Comparison of ENCODE assay signal across 10 cellular contexts in genomic region chr14:69547701-69548348, GRCh38. TPM values are rescaled to one million over a fixed set of nuclear protein-coding genes. Genes with fewer than 3 reads are reported as not detected.
DNase-seq lines count a peak whose midpoint lies in the region; ATAC-seq and TF ChIP-seq lines count a peak whose summit lies in the region.
"Had no signal": no experiment of that assay in that cellular context is flagged by ENCODE, and none has a peak within 500 bp of the region (broad histone marks: within the 10 kb centered on the region; RNA-seq: fewer than 3 reads in every experiment).

No MANE protein-coding gene starts in this region.

- peak; percentile 33 to 88 (median 79); a peak in 5 of 6 replicates for TF ChIP-seq CTCF in HCT116 (IDR thresholded peaks at IDR 0.05 in 2 of 3, conservative IDR thresholded peaks at IDR 0.05 in 1 of 3; ENCODE audit: borderline replicate concordance in 1 of 3, insufficient read depth in 1 of 3, low read depth in 2 of 3, low read length in 2 of 3)
- TF ChIP-seq CTCF in testis (IDR thresholded peaks at IDR 0.05): peak in 2 of 3 experiments; percentile 45 to 64

- no peak overlapping the region for H3K9ac ChIP-seq in HCT116 (ENCODE audit: low read length)

- H3K9me3 ChIP-seq in HCT116 (ENCODE audit: control insufficient read depth in 1 of 2, insufficient read depth in 1 of 2, low read depth in 1 of 2, low read length in 2 of 2) (no peaks in the 10 kb centered on the region), testis (no peaks in the 10 kb centered on the region)

- ATAC-seq in HCT116 (peak; percentile 87), HG02970 (IDR thresholded peaks at IDR 0.05; ENCODE audit: low FRiP score, unreplicated experiment) (no peak), GM21367 (IDR thresholded peaks at IDR 0.05; ENCODE audit: unreplicated experiment) (no peak)
- peak; percentile 33 for ATAC-seq in activated naive CD8-positive, alpha-beta T cell treated with anti-CD3 and anti-CD28 coated beads, Interleukin-2, amount 50 U/mL, for 24 hours

- H3K4me3 Mint-ChIP-seq in activated naive CD8-positive, alpha-beta T cell treated with anti-CD3 and anti-CD28 coated beads, Interleukin-2, amount 50 U/mL, for 24 hours: no peak overlapping the region
- H3K4me3 Mint-ChIP-seq: central memory CD8-positive, alpha-beta T cell; stimulated activated naive B cell treated with anti-CD40 and anti-IgM and Interleukin-4, amounts not matched to agents 10 μg/mL and 1 μg/mL and 100 μg/mL, for 72 hours had no signal

- TF ChIP-seq POLR2A in HCT116 (IDR thresholded peaks at IDR 0.05; ENCODE audit: borderline replicate concordance, extremely low read depth, insufficient read depth, insufficient read length): no peak
- TF ChIP-seq POLR2A in testis (IDR thresholded peaks at IDR 0.05): no peak

- peaks cover 52% of the 10 kb centered on the region for H3K27me3 Mint-ChIP-seq in activated naive CD8-positive, alpha-beta T cell treated with anti-CD3 and anti-CD28 coated beads, Interleukin-2, amount 50 U/mL, for 24 hours

- no peaks in the 10 kb centered on the region for H4K20me1 ChIP-seq in HCT116 (ENCODE audit: insufficient read depth)

- no peak overlapping the region for H3K4me3 ChIP-seq in HCT116 (replicated peaks in 1 of 2; ENCODE audit: low read depth in 1 of 2, low read length in 2 of 2)
- peak overlapping the region; percentile 40 for H3K4me3 ChIP-seq in iPS-11a (ENCODE audit: low read depth, low read length)
- H3K4me3 ChIP-seq in testis: peak overlapping the region in 1 of 2 donors; percentile 48

- RAD21 ChIA-PET in HCT116 (lab: Charles Lee; ENCODE audit: low non-redundant PET in 1 of 2, low total read pairs in 2 of 2, uncharacterized antibody in 2 of 2, unreplicated experiment in 2 of 2): interaction anchor here in 1 of 2 experiments (1.1 kb wide), 1 partner anchor 27 kb away, joined by 3 read pairs; no protein-coding TSS in a partner anchor

- CTCF ChIA-PET in HCT116 (lab: Charles Lee): interaction anchor here (0.8 to 1.8 kb wide), 10 partner anchors 8 to 305 kb away, joined by 3 to 14 read pairs (median 4); partner anchors contain the start of gene CCDC177

- BruUV-seq in HCT116 (replicated peaks; lab: Mats Ljungman, UMichigan): no TSS peak

- H3K36me3 ChIP-seq in HCT116 (ENCODE audit: control insufficient read depth in 1 of 2, insufficient read depth in 2 of 2, low read length in 2 of 2) (no peaks in the 10 kb centered on the region), testis (ENCODE audit: low read depth, missing control alignments) (no peaks in the 10 kb centered on the region)

- intact Hi-C loops in HCT116 (cut with micrococcal nuclease) (no loop called here), testis (cut with DNase I; ENCODE audit: low total_unique reads) (no loop called here)

- peak overlapping the region; percentile 54 for H2AFZ ChIP-seq in HCT116 (ENCODE audit: low read depth, low read length, poor library complexity, severe bottlenecking)

- H3K36me3 Mint-ChIP-seq in activated naive CD8-positive, alpha-beta T cell treated with anti-CD3 and anti-CD28 coated beads, Interleukin-2, amount 50 U/mL, for 24 hours (ENCODE audit: low read depth): no peaks in the 10 kb centered on the region
- H3K36me3 Mint-ChIP-seq: stimulated activated naive B cell treated with anti-CD40 and anti-IgM and Interleukin-4, amounts not matched to agents 10 μg/mL and 1 μg/mL and 100 μg/mL, for 72 hours had no signal

- POLR2A ChIA-PET in HCT116 (lab: Charles Lee): no interaction called here

- DNase-seq in AG08396 (ENCODE audit: low spot score): peak; percentile 55
- DNase-seq in HCT116 (ENCODE audit: low read depth, low spot score): no peak
- peak; percentile 58 for DNase-seq in activated naive CD8-positive, alpha-beta T cell treated with anti-CD3 and anti-CD28 coated beads, Interleukin-2, amount 50 U/mL, for 24 hours
- peak; percentile 37 for DNase-seq in testis
- no peak for DNase-seq in dedifferentiated amniotic fluid mesenchymal stem cell (ENCODE audit: extremely low spot score)
- DNase-seq: stimulated activated naive B cell treated with anti-CD40 and anti-IgM and Interleukin-4, amounts not matched to agents 10 μg/mL and 1 μg/mL and 100 μg/mL, for 72 hours had no signal

- TF ChIP-seq RAD21 in HCT116 (IDR thresholded peaks at IDR 0.05; ENCODE audit: low read depth): peak; percentile 49

- H3K27me3 ChIP-seq in HCT116 (ENCODE audit: insufficient read depth, low read length) (no peaks in the 10 kb centered on the region), testis (no peaks in the 10 kb centered on the region)

- H3K9me3 Mint-ChIP-seq in activated naive CD8-positive, alpha-beta T cell treated with anti-CD3 and anti-CD28 coated beads, Interleukin-2, amount 50 U/mL, for 24 hours: no peaks in the 10 kb centered on the region
- H3K9me3 Mint-ChIP-seq: central memory CD8-positive, alpha-beta T cell; stimulated activated naive B cell treated with anti-CD40 and anti-IgM and Interleukin-4, amounts not matched to agents 10 μg/mL and 1 μg/mL and 100 μg/mL, for 72 hours had no signal

- 2 to 7% methylated on average over 23 to 46 of the region's 46 CpGs for WGBS in testis, 2 donors

- no peaks in the 10 kb centered on the region for H3K79me2 ChIP-seq in HCT116 (ENCODE audit: insufficient read depth, low read length)

- no peak overlapping the region for H3K4me2 ChIP-seq in HCT116 (ENCODE audit: low read length)

- no peak overlapping the region for H3K27ac Mint-ChIP-seq in activated naive CD8-positive, alpha-beta T cell treated with anti-CD3 and anti-CD28 coated beads, Interleukin-2, amount 50 U/mL, for 24 hours
- H3K27ac Mint-ChIP-seq: stimulated activated naive B cell treated with anti-CD40 and anti-IgM and Interleukin-4, amounts not matched to agents 10 μg/mL and 1 μg/mL and 100 μg/mL, for 72 hours had no signal

- H3K9me2 ChIP-seq in HCT116 (ENCODE audit: insufficient read depth): no peaks in the 10 kb centered on the region

- H3K4me1 ChIP-seq in HCT116 (ENCODE audit: control insufficient read depth in 1 of 2, insufficient read depth in 2 of 2, low read length in 2 of 2): no peaks in the 10 kb centered on the region
- peaks cover 5% of the 10 kb centered on the region for H3K4me1 ChIP-seq in testis

- H3K4me1 Mint-ChIP-seq in activated naive CD8-positive, alpha-beta T cell treated with anti-CD3 and anti-CD28 coated beads, Interleukin-2, amount 50 U/mL, for 24 hours: peaks cover 11% of the 10 kb centered on the region
- H3K4me1 Mint-ChIP-seq: central memory CD8-positive, alpha-beta T cell had no signal

- no peak overlapping the region for H3K27ac ChIP-seq in HCT116 (ENCODE audit: low read depth, low read length)
- no peak overlapping the region for H3K27ac ChIP-seq in testis

TF ChIP-seq in HCT116, 20 proteins besides CTCF, POLR2A, EP300 and RAD21 (continues in another document):
- TF ChIP-seq CBX3 (IDR thresholded peaks at IDR 0.05; ENCODE audit: low read depth) (no peak), ELF1 (IDR thresholded peaks at IDR 0.05; ENCODE audit: borderline replicate concordance, low read depth) (no peak), CEBPB (IDR thresholded peaks at IDR 0.05; ENCODE audit: low read depth) (no peak), SP1 (IDR thresholded peaks at IDR 0.05; ENCODE audit: low read depth) (no peak), SRF (IDR thresholded peaks at IDR 0.05; ENCODE audit: low read depth) (no peak), EZH2phosphoT487 (IDR thresholded peaks at IDR 0.05; ENCODE audit: borderline replicate concordance) (no peak), POLR2AphosphoS5 (IDR thresholded peaks at IDR 0.05; ENCODE audit: low read depth, low read length) (no peak), FOSL1 (IDR thresholded peaks at IDR 0.05; ENCODE audit: low read depth) (no peak)
- TF ChIP-seq, protein P1, sequence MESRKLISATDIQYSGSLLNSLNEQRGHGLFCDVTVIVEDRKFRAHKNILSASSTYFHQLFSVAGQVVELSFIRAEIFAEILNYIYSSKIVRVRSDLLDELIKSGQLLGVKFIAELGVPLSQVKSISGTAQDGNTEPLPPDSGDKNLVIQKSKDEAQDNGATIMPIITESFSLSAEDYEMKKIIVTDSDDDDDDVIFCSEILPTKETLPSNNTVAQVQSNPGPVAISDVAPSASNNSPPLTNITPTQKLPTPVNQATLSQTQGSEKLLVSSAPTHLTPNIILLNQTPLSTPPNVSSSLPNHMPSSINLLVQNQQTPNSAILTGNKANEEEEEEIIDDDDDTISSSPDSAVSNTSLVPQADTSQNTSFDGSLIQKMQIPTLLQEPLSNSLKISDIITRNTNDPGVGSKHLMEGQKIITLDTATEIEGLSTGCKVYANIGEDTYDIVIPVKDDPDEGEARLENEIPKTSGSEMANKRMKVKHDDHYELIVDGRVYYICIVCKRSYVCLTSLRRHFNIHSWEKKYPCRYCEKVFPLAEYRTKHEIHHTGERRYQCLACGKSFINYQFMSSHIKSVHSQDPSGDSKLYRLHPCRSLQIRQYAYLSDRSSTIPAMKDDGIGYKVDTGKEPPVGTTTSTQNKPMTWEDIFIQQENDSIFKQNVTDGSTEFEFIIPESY (IDR thresholded peaks at IDR 0.05; ENCODE audit: extremely low read depth, insufficient replicate concordance, low read length): no peak
- TF ChIP-seq, protein P2, sequence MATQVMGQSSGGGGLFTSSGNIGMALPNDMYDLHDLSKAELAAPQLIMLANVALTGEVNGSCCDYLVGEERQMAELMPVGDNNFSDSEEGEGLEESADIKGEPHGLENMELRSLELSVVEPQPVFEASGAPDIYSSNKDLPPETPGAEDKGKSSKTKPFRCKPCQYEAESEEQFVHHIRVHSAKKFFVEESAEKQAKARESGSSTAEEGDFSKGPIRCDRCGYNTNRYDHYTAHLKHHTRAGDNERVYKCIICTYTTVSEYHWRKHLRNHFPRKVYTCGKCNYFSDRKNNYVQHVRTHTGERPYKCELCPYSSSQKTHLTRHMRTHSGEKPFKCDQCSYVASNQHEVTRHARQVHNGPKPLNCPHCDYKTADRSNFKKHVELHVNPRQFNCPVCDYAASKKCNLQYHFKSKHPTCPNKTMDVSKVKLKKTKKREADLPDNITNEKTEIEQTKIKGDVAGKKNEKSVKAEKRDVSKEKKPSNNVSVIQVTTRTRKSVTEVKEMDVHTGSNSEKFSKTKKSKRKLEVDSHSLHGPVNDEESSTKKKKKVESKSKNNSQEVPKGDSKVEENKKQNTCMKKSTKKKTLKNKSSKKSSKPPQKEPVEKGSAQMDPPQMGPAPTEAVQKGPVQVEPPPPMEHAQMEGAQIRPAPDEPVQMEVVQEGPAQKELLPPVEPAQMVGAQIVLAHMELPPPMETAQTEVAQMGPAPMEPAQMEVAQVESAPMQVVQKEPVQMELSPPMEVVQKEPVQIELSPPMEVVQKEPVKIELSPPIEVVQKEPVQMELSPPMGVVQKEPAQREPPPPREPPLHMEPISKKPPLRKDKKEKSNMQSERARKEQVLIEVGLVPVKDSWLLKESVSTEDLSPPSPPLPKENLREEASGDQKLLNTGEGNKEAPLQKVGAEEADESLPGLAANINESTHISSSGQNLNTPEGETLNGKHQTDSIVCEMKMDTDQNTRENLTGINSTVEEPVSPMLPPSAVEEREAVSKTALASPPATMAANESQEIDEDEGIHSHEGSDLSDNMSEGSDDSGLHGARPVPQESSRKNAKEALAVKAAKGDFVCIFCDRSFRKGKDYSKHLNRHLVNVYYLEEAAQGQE (IDR thresholded peaks at IDR 0.05; ENCODE audit: low read depth): no peak

RNA-seq across cellular contexts. Expression of gene CCDC177, which starts 26.8 kb away (rescaled TPM):
- total RNA-seq in HCT116 (2021; ENCODE audit: unreplicated experiment) (not detected), testis (1 to 10 TPM; 1.7 to 1.9 TPM)
- polyA plus RNA-seq in HCT116 (2012): not detected in 2 replicates
- polyA plus RNA-seq in testis (ENCODE audit: insufficient read depth, low read depth, low replicate concordance): 0.63 TPM

Comparison
In these comparisons a context has a peak if more than half of its experiments do, and no peak if none do; other contexts are left out.
1. DNase-seq: peak in AG08396 (single experiment), activated naive CD8-positive, alpha-beta T cell treated with anti-CD3 and anti-CD28 coated beads, Interleukin-2, amount 50 U/mL, for 24 hours (single experiment) and testis (single experiment); none in HCT116 (single experiment) and dedifferentiated amniotic fluid mesenchymal stem cell (single experiment).
2. ATAC-seq: peak in HCT116 (single experiment) and activated naive CD8-positive, alpha-beta T cell treated with anti-CD3 and anti-CD28 coated beads, Interleukin-2, amount 50 U/mL, for 24 hours (single experiment); none in HG02970 (single experiment) and GM21367 (single experiment).